ENCODE assay signal across 12 cellular contexts in genomic region chr14:26773906-26774593, GRCh38.
"Had no signal": no experiment of that assay in that cellular context is flagged by ENCODE, and none has a peak within 500 bp of the region (broad histone marks: within the 10 kb centered on the region; RNA-seq: fewer than 3 reads in every experiment).

No MANE protein-coding gene starts in this region.

- H3K27ac Mint-ChIP-seq: activated CD4-positive, alpha-beta memory T cell treated with anti-CD3 and anti-CD28 coated beads for 36 hours; activated naive CD8-positive, alpha-beta T cell treated with anti-CD3 and anti-CD28 coated beads for 36 hours; naive B cell had no signal

- H3K27ac ChIP-seq: hepatocyte, lower lobe of right lung, VCaP had no signal

- H3K9me3 ChIP-seq: lower lobe of right lung had no signal

- H2AFZ ChIP-seq: hepatocyte had no signal

- H3K4me3 Mint-ChIP-seq: activated CD4-positive, alpha-beta memory T cell treated with anti-CD3 and anti-CD28 coated beads for 36 hours; activated naive CD8-positive, alpha-beta T cell treated with anti-CD3 and anti-CD28 coated beads for 36 hours; activated T-cell treated with anti-CD3 and anti-CD28 coated beads, Interleukin-2, amount 50 U/mL, for 4 hours; naive B cell had no signal

- H3K4me1 ChIP-seq: lower lobe of right lung had no signal

- H3K4me2 ChIP-seq: hepatocyte had no signal

- H3K36me3 Mint-ChIP-seq: activated CD4-positive, alpha-beta memory T cell treated with anti-CD3 and anti-CD28 coated beads for 36 hours; activated naive CD8-positive, alpha-beta T cell treated with anti-CD3 and anti-CD28 coated beads for 36 hours; naive B cell had no signal

- H3K79me2 ChIP-seq: hepatocyte had no signal

- DNase-seq: activated CD4-positive, alpha-beta memory T cell treated with anti-CD3 and anti-CD28 coated beads for 36 hours; activated gamma-delta T cell; activated naive CD8-positive, alpha-beta T cell treated with anti-CD3 and anti-CD28 coated beads for 36 hours; activated T-cell treated with anti-CD3 and anti-CD28 coated beads, Interleukin-2, amount 50 U/mL, for 4 hours; anterior cingulate cortex; lower lobe of right lung; naive B cell; right cardiac atrium; small intestine; T1000 had no signal

- H3K4me1 Mint-ChIP-seq: activated naive CD8-positive, alpha-beta T cell treated with anti-CD3 and anti-CD28 coated beads for 36 hours; naive B cell had no signal

- H3K27me3 ChIP-seq: hepatocyte had no signal

- H3K27me3 Mint-ChIP-seq: activated CD4-positive, alpha-beta memory T cell treated with anti-CD3 and anti-CD28 coated beads for 36 hours; activated naive CD8-positive, alpha-beta T cell treated with anti-CD3 and anti-CD28 coated beads for 36 hours; naive B cell had no signal

- H3K4me3 ChIP-seq: hepatocyte, lower lobe of right lung had no signal

- H3K36me3 ChIP-seq: lower lobe of right lung had no signal

- FAIRE-seq: small intestine had no signal
